Comparison of ENCODE assay signal across 9 cellular contexts in genomic region chr21:23939369-23940065, GRCh38.
"Had no signal": no experiment of that assay in that cellular context is flagged by ENCODE, and none has a peak within 500 bp of the region (broad histone marks: within the 10 kb centered on the region; RNA-seq: fewer than 3 reads in every experiment).

No MANE protein-coding gene starts in this region.

- H3K27ac Mint-ChIP-seq: activated naive CD4-positive, alpha-beta T cell treated with anti-CD3 and anti-CD28 coated beads, Interleukin-2, amount 10 ng/mL, durations not matched to agents 7 days and 5 days; activated T-helper 17 cell treated with anti-CD3 and anti-CD28 coated beads, Interleukin-2, amount 50 U/mL, for 72 hours had no signal

- H3K4me3 Mint-ChIP-seq: activated naive CD4-positive, alpha-beta T cell treated with anti-CD3 and anti-CD28 coated beads, Interleukin-2, amount 10 ng/mL, durations not matched to agents 7 days and 5 days; activated T-helper 17 cell treated with anti-CD3 and anti-CD28 coated beads, Interleukin-2, amount 50 U/mL, for 72 hours; naive thymus-derived CD8-positive, alpha-beta T cell had no signal

- H3K36me3 Mint-ChIP-seq: activated naive CD4-positive, alpha-beta T cell treated with anti-CD3 and anti-CD28 coated beads, Interleukin-2, amount 10 ng/mL, durations not matched to agents 7 days and 5 days; naive thymus-derived CD8-positive, alpha-beta T cell had no signal

- H3K9me3 Mint-ChIP-seq: activated naive CD4-positive, alpha-beta T cell treated with anti-CD3 and anti-CD28 coated beads, Interleukin-2, amount 10 ng/mL, durations not matched to agents 7 days and 5 days; activated T-helper 17 cell treated with anti-CD3 and anti-CD28 coated beads, Interleukin-2, amount 50 U/mL, for 72 hours; naive thymus-derived CD8-positive, alpha-beta T cell had no signal

- DNase-seq: activated CD4-positive, alpha-beta T cell treated with anti-CD3 and anti-CD28 coated beads for 48 hours; activated CD8-positive, alpha-beta memory T cell treated with anti-CD3 and anti-CD28 coated beads for 24 hours; activated naive CD4-positive, alpha-beta T cell treated with anti-CD3 and anti-CD28 coated beads, Interleukin-2, amount 10 ng/mL, durations not matched to agents 7 days and 5 days; heart right ventricle; naive thymus-derived CD8-positive, alpha-beta T cell; posterior cingulate gyrus; tibial artery; uterus had no signal

- H3K4me1 Mint-ChIP-seq: activated naive CD4-positive, alpha-beta T cell treated with anti-CD3 and anti-CD28 coated beads, Interleukin-2, amount 10 ng/mL, durations not matched to agents 7 days and 5 days; activated T-helper 17 cell treated with anti-CD3 and anti-CD28 coated beads, Interleukin-2, amount 50 U/mL, for 72 hours had no signal

- ATAC-seq: activated T-helper 17 cell treated with anti-CD3 and anti-CD28 coated beads, Interleukin-2, amount 50 U/mL, for 72 hours; heart right ventricle; naive thymus-derived CD8-positive, alpha-beta T cell had no signal
